In genomic region chr4:168942985-168943384, GRCh38 we compare ENCODE assay signal across 10 cellular contexts.
DNase-seq lines count a peak whose midpoint lies in the region; ATAC-seq and TF ChIP-seq lines count a peak whose summit lies in the region.
"Had no signal": no experiment of that assay in that cellular context is flagged by ENCODE, and none has a peak within 500 bp of the region (broad histone marks: within the 10 kb centered on the region; RNA-seq: fewer than 3 reads in every experiment).

No MANE protein-coding gene starts in this region.

- no peak overlapping the region for H3K27ac Mint-ChIP-seq in effector memory CD8-positive, alpha-beta T cell
- no peak overlapping the region for H3K27ac Mint-ChIP-seq in osteocyte (ENCODE audit: unreplicated experiment)

- no peaks in the 10 kb centered on the region for H3K27me3 Mint-ChIP-seq in effector memory CD8-positive, alpha-beta T cell
- H3K27me3 Mint-ChIP-seq in osteocyte (ENCODE audit: unreplicated experiment), result no peaks in the 10 kb centered on the region

- DNase-seq in NCI-H82 (lab: John Stamatoyannopoulos, UW) (peak; percentile 17), NCI-H82 treated with DMSO at 0.1 percent for 48 hours (lab: John Stamatoyannopoulos, UW; ENCODE audit: unreplicated experiment) (no peak), KBM-7 (peak; percentile 15), osteocyte (ENCODE audit: extremely low spot score, unreplicated experiment) (no peak), ureter (ENCODE audit: low spot score) (no peak)
- DNase-seq in effector memory CD8-positive, alpha-beta T cell, result no peak
- no peak for DNase-seq in stimulated activated CD4-positive, alpha-beta T cell treated with anti-CD3 and anti-CD28 coated beads, Interleukin-1b, Interleukin-23, amount 100 ng/mL, for 48 hours
- DNase-seq: activated effector memory CD4-positive, alpha-beta T cell treated with Interleukin-2 at 50 U/mL for 16 hours; AML-193 had no signal

- peak; percentile 39 for TF ChIP-seq CTCF in osteocyte (IDR thresholded peaks at IDR 0.05)

- H3K4me1 Mint-ChIP-seq in effector memory CD8-positive, alpha-beta T cell (ENCODE audit: low read depth in 2 of 2), result no peaks in the 10 kb centered on the region
- no peaks in the 10 kb centered on the region for H3K4me1 Mint-ChIP-seq in osteocyte (ENCODE audit: unreplicated experiment)

- peak; percentile 36 for ATAC-seq in effector memory CD8-positive, alpha-beta T cell (replicated peaks)
- no peak for ATAC-seq in HG03280 (IDR thresholded peaks at IDR 0.05; ENCODE audit: unreplicated experiment)

- H3K36me3 Mint-ChIP-seq in effector memory CD8-positive, alpha-beta T cell (ENCODE audit: insufficient read depth), result peaks cover 2% of the 10 kb centered on the region
- H3K36me3 Mint-ChIP-seq in osteocyte (ENCODE audit: unreplicated experiment), result peaks cover 26% of the 10 kb centered on the region

- H3K4me3 Mint-ChIP-seq in effector memory CD8-positive, alpha-beta T cell, result no peak overlapping the region
- no peak overlapping the region for H3K4me3 Mint-ChIP-seq in osteocyte (ENCODE audit: unreplicated experiment)

- in situ Hi-C loops in KBM-7 (cut with MboI; ENCODE audit: low pct_unique_long_range_greater_than_20kb, low sequenced_read_pairs), result no loop called here

- H3K9me3 Mint-ChIP-seq in effector memory CD8-positive, alpha-beta T cell, result peaks cover 0 to 7% of the 10 kb centered on the region in 2 donors
- peaks cover 32% of the 10 kb centered on the region for H3K9me3 Mint-ChIP-seq in osteocyte (ENCODE audit: unreplicated experiment)

Comparison
In these comparisons a context has a peak if more than half of its experiments do, and no peak if none do; other contexts are left out.
1. DNase-seq: peak in NCI-H82 (single experiment) and KBM-7 (single experiment); none in NCI-H82 treated with DMSO at 0.1 percent for 48 hours (single experiment), effector memory CD8-positive, alpha-beta T cell (0 of 3), osteocyte (single experiment), stimulated activated CD4-positive, alpha-beta T cell treated with anti-CD3 and anti-CD28 coated beads, Interleukin-1b, Interleukin-23, amount 100 ng/mL, for 48 hours (single experiment) and ureter (single experiment).